13 cellular contexts compared by ENCODE assay signal in genomic region chr12:92111256-92111655, GRCh38. TPM values are rescaled to one million over a fixed set of nuclear protein-coding genes. Genes with fewer than 3 reads are reported as not detected.
A peak's percentile ranks its signal among the peaks of the same experiment; 100 is the strongest.
DNase-seq lines count a peak whose midpoint lies in the region; ATAC-seq and TF ChIP-seq lines count a peak whose summit lies in the region.
"Had no signal": no experiment of that assay in that cellular context is flagged by ENCODE, and none has a peak within 500 bp of the region (broad histone marks: within the 10 kb centered on the region; RNA-seq: fewer than 3 reads in every experiment).

No MANE protein-coding gene starts in this region.

- no peak for TF ChIP-seq CTCF in CD4-positive, alpha-beta T cell (IDR thresholded peaks at IDR 0.05)
- TF ChIP-seq CTCF in RWPE1 (conservative IDR thresholded peaks at IDR 0.05; ENCODE audit: low read depth) = no peak

- peak overlapping the region; percentile 36 for H3K4me3 Mint-ChIP-seq in CD4-positive, alpha-beta T cell
- H3K4me3 Mint-ChIP-seq: B cell had no signal

- no peaks in the 10 kb centered on the region for H3K27me3 Mint-ChIP-seq in CD4-positive, alpha-beta T cell
- H3K27me3 Mint-ChIP-seq: B cell had no signal

- H3K9me3 Mint-ChIP-seq in CD4-positive, alpha-beta T cell = no peaks in the 10 kb centered on the region

- peaks cover 88% of the 10 kb centered on the region for H3K4me1 Mint-ChIP-seq in CD4-positive, alpha-beta T cell (ENCODE audit: low read depth)

- H3K9me3 ChIP-seq in CD4-positive, alpha-beta T cell (ENCODE audit: control insufficient read depth, low read length) = no peaks in the 10 kb centered on the region
- H3K9me3 ChIP-seq: right atrium auricular region had no signal

- no peak for DNase-seq in CD4-positive, alpha-beta T cell
- DNase-seq in NCI-H82 treated with DMSO at 0.1 percent for 48 hours (lab: John Stamatoyannopoulos, UW; ENCODE audit: unreplicated experiment) (no peak), RWPE1 (ENCODE audit: low spot score) (no peak)
- no peak for DNase-seq in stimulated activated naive CD4-positive, alpha-beta T cell treated with Interleukin-2 at 50 U/mL for 16 hours (lab: John Stamatoyannopoulos, UW)
- DNase-seq: amygdala, foreskin melanocyte had no signal

- no peak overlapping the region for H3K27ac ChIP-seq in CD4-positive, alpha-beta T cell (ENCODE audit: low read depth, low read length)
- H3K27ac ChIP-seq in RWPE1 = no peak overlapping the region
- H3K27ac ChIP-seq: right atrium auricular region had no signal

- CTCF ChIA-PET in CD4-positive, alpha-beta T cell (lab: Charles Lee) = interaction anchor here (0.8 kb wide), 1 partner anchor 9 kb away, joined by 4 read pairs; no protein-coding TSS in a partner anchor
- CTCF ChIA-PET in RWPE1 (lab: Yijun Ruan, JAX) = no interaction called here

- POLR2A ChIA-PET in CD4-positive, alpha-beta T cell (lab: Charles Lee) = interaction anchor here (0.6 to 2.0 kb wide), 7 partner anchors 13 to 123 kb away, joined by 3 to 13 read pairs (median 4); partner anchors contain the start of gene BTG1
- POLR2A ChIA-PET in RWPE1 (lab: Yijun Ruan, JAX; ENCODE audit: low non-redundant PET) = no interaction called here

- intact Hi-C loops in CD4-positive, alpha-beta T cell (cut with DNase I, micrococcal nuclease) = no loop called here

- H3K36me3 Mint-ChIP-seq in CD4-positive, alpha-beta T cell (ENCODE audit: low read depth) = peaks cover 44% of the 10 kb centered on the region

- H3K27me3 ChIP-seq in CD4-positive, alpha-beta T cell (ENCODE audit: control insufficient read depth, insufficient read depth, low read length) = no peaks in the 10 kb centered on the region
- H3K27me3 ChIP-seq: right atrium auricular region had no signal

- ATAC-seq in CD4-positive, alpha-beta T cell (ENCODE audit: poor library complexity) = no peak
- ATAC-seq in GM18868 (IDR thresholded peaks at IDR 0.05; ENCODE audit: unreplicated experiment) (peak; percentile 77), HG02884 (IDR thresholded peaks at IDR 0.05; ENCODE audit: unreplicated experiment) (peak; percentile 83), HG03565 (IDR thresholded peaks at IDR 0.05; ENCODE audit: unreplicated experiment) (peak; percentile 53), HG02870 (IDR thresholded peaks at IDR 0.05; ENCODE audit: unreplicated experiment) (no peak)
- ATAC-seq: HCT116 had no signal

- H3K27ac Mint-ChIP-seq in CD4-positive, alpha-beta T cell = peak overlapping the region; percentile 42
- H3K27ac Mint-ChIP-seq: B cell had no signal

RNA-seq across cellular contexts. Expression of gene BTG1, which starts 34.4 kb away (rescaled TPM):
- total RNA-seq in CD4-positive, alpha-beta T cell = 1,000 to 10,000 TPM; 1,698 to 1,774 TPM

Comparison
In these comparisons a context has a peak if more than half of its experiments do, and no peak if none do; other contexts are left out.
1. ATAC-seq: peak in GM18868 (single experiment), HG02884 (single experiment) and HG03565 (single experiment); none in CD4-positive, alpha-beta T cell (single experiment) and HG02870 (single experiment).